Comparison of ENCODE assay signal across 13 cellular contexts in the genomic region with DNA sequence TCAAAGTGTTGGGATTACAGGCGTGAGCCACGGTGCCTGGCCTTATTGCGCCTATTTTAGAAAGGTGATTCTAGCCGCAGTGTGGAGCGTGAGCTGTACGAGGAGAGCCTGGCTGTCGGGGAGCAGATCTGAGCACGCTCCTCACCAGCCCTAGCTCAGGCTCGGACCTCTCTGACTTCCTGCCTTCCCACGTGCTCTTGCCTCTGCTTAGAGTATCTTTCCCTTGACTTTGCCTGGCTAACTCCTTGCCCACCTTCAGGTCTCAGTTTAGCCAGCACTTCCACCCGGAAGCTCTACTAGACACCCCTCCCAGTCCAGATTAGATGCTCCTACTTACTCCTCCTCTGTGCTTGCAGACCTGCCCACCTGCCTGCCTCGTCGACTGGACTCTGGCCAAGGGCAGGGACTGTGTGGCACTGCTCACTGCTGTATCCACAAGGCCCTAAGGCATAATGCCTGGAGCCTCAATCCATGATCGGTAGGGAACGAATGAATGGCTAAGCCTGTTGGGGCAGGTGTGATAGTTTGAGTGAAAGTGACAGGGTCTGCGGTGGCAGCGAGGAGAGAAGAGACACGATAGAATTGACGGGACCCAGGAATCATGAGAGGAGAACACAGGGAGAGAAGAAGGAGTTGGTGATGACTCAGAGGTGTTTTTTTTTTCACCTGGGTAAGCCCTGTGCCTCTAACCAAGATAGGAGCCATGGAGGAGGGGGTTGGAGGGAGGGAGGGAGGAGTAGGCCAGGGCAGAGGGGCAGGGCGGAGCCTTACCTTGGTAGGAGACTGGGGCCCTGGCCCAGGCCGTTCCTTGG. TPM values are rescaled to one million over a fixed set of nuclear protein-coding genes. Genes with fewer than 3 reads are reported as not detected.
DNase-seq lines count a peak whose midpoint lies in the region; ATAC-seq, FAIRE-seq and TF ChIP-seq lines count a peak whose summit lies in the region.
"Had no signal": no experiment of that assay in that cellular context is flagged by ENCODE, and none has a peak within 500 bp of the region (broad histone marks: within the 10 kb centered on the region; RNA-seq: fewer than 3 reads in every experiment).

No MANE protein-coding gene starts in this region.

- DNase-seq in heart left ventricle (no peak), cardiac septum (ENCODE audit: low spot score) (no peak), bronchial epithelial cell (ENCODE audit: low read depth) (peak; percentile 89), mucosa of descending colon (peak; percentile 91 to 93 (median 91)), vagina (ENCODE audit: extremely low spot score in 2 of 2) (no peak), ovary (no peak)
- DNase-seq: cerebellar nuclear complex, NCI-H146, pancreas had no signal

- peak; percentile 73 for FAIRE-seq in bronchial epithelial cell (lab: Jason Lieb, UNC)
- FAIRE-seq: GM12878, pancreas had no signal

- no peak overlapping the region for H3K4me3 ChIP-seq in heart left ventricle
- H3K4me3 ChIP-seq in bronchial epithelial cell (ENCODE audit: low read depth, low read length), result no peak overlapping the region
- H3K4me3 ChIP-seq in mucosa of descending colon, result no peak overlapping the region
- H3K4me3 ChIP-seq in vagina, result no peak overlapping the region
- no peak overlapping the region for H3K4me3 ChIP-seq in ovary
- H3K4me3 ChIP-seq: GM12878, pancreas had no signal

- peak overlapping the region; percentile 7 to 96 (median 49) for H3K27ac ChIP-seq in heart left ventricle
- H3K27ac ChIP-seq in vagina, result peak overlapping the region; percentile 77
- no peak overlapping the region for H3K27ac ChIP-seq in ovary
- H3K27ac ChIP-seq: C4-2B, pancreas had no signal

- 71 to 77% (median 73%) methylated on average over 17 to 21 of the region's 21 CpGs for WGBS in heart left ventricle, 4 donors
- WGBS in ovary, 3 donors, result 78 to 83% (median 81%) methylated on average over 21 of the region's 21 CpGs

- intact Hi-C loops in heart left ventricle (cut with DNase I) (loop anchor here in 1 of 10 donors (10.0 kb wide), 1 partner anchor 147 kb away; no protein-coding TSS in a partner anchor), cardiac septum (cut with DNase I) (no loop called here), mucosa of descending colon (cut with DNase I, micrococcal nuclease) (no loop called here), vagina (cut with DNase I) (no loop called here), ovary (cut with DNase I) (no loop called here)

- H3K36me3 ChIP-seq in heart left ventricle, result no peaks in the 10 kb centered on the region
- H3K36me3 ChIP-seq in bronchial epithelial cell (ENCODE audit: control insufficient read depth, insufficient read depth, low read length), result no peaks in the 10 kb centered on the region
- H3K36me3 ChIP-seq in mucosa of descending colon (ENCODE audit: low read depth), result no peaks in the 10 kb centered on the region
- no peaks in the 10 kb centered on the region for H3K36me3 ChIP-seq in vagina
- H3K36me3 ChIP-seq in ovary, result no peaks in the 10 kb centered on the region
- H3K36me3 ChIP-seq: pancreas had no signal

- ATAC-seq in heart left ventricle (no peak), mucosa of descending colon (peak; percentile 87), HG03039 (IDR thresholded peaks at IDR 0.05; ENCODE audit: unreplicated experiment) (no peak), GM18520 (IDR thresholded peaks at IDR 0.05; ENCODE audit: unreplicated experiment) (no peak)
- ATAC-seq: GM12878 had no signal

- H3K4me1 ChIP-seq in heart left ventricle (peaks cover 7 to 89% (median 61%) of the 10 kb centered on the region in 12 donors), mucosa of descending colon (ENCODE audit: low read depth) (peaks cover 42% of the 10 kb centered on the region), vagina (peaks cover 74% of the 10 kb centered on the region), ovary (ENCODE audit: insufficient read depth) (peaks cover 24% of the 10 kb centered on the region)
- H3K4me1 ChIP-seq: pancreas had no signal

- no peaks in the 10 kb centered on the region for H3K27me3 ChIP-seq in heart left ventricle
- no peaks in the 10 kb centered on the region for H3K27me3 ChIP-seq in bronchial epithelial cell (ENCODE audit: control insufficient read depth, insufficient read depth, low read length)
- no peaks in the 10 kb centered on the region for H3K27me3 ChIP-seq in vagina
- H3K27me3 ChIP-seq in ovary, result no peaks in the 10 kb centered on the region
- H3K27me3 ChIP-seq: pancreas had no signal

- no peak for TF ChIP-seq EP300 in ovary (IDR thresholded peaks at IDR 0.05)

- H3K9me3 ChIP-seq in heart left ventricle, result no peaks in the 10 kb centered on the region
- H3K9me3 ChIP-seq in mucosa of descending colon, result no peaks in the 10 kb centered on the region
- no peaks in the 10 kb centered on the region for H3K9me3 ChIP-seq in vagina
- H3K9me3 ChIP-seq in ovary, result no peaks in the 10 kb centered on the region
- H3K9me3 ChIP-seq: pancreas had no signal

- no peak for TF ChIP-seq POLR2A in heart left ventricle (IDR thresholded peaks at IDR 0.05)
- TF ChIP-seq POLR2A in vagina (IDR thresholded peaks at IDR 0.05), result no peak
- no peak for TF ChIP-seq POLR2A in ovary (IDR thresholded peaks at IDR 0.05)

- TF ChIP-seq CTCF in heart left ventricle (IDR thresholded peaks at IDR 0.05) (no peak), bronchial epithelial cell (IDR thresholded peaks at IDR 0.05; ENCODE audit: insufficient read depth, low read length, severe bottlenecking) (no peak), mucosa of descending colon (IDR thresholded peaks at IDR 0.05) (no peak), vagina (IDR thresholded peaks at IDR 0.05) (no peak), ovary (IDR thresholded peaks at IDR 0.05) (no peak)

RNA-seq across cellular contexts. Expression of a gene that starts 28.1 kb away (rescaled TPM):
- total RNA-seq in heart left ventricle (100 to 1,000 TPM in 1 of 9 donors, 10 to 100 TPM in 8; 27.5 to 103 (median 47.9) TPM), cardiac septum (59.3 TPM), bronchial epithelial cell (22.1 and 38.3 TPM in 2 replicates), mucosa of descending colon (100 to 1,000 TPM; 131 to 159 (median 134) TPM), vagina (58.9 TPM), ovary (100 to 1,000 TPM in 5 of 7 donors, 10 to 100 TPM in 2; 28.0 to 163 (median 153) TPM)
- polyA plus RNA-seq in heart left ventricle (10 to 100 TPM; 14.2 to 52.0 TPM), ovary (100 to 1,000 TPM in 1 of 2 donors, 10 to 100 TPM in 1; 58.0 to 233 TPM)

Comparison
In these comparisons a context has a peak if more than half of its experiments do, and no peak if none do; other contexts are left out.
1. DNase-seq: peak in bronchial epithelial cell (single experiment) and mucosa of descending colon (3 of 3); none in heart left ventricle (0 of 5), cardiac septum (single experiment), vagina (0 of 2) and ovary (0 of 5).
2. H3K27ac ChIP-seq: peak in heart left ventricle (12 of 12) and vagina (single experiment); none in ovary (0 of 2).